In the genomic region with DNA sequence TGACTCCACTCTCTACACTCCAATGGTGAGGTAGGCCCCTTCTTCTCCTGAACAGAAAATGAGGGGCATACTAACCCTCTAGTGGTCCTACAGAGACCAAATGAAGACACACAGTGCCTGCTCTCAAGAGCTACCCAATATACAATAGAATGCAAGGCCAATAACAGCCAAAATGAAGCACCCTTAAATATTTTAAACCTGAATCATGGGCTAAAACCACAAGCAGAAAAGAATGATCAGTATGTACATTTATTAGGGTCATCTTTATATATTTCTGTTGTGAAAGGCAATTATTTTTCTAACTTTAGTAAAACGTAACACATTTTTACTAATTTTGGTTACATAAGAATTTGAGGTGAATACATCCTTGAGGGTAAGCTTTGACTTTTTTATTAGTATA, we compare ENCODE assay signal across 1 cellular context.
TF ChIP-seq lines count a peak whose summit lies in the region.

No MANE protein-coding gene starts in this region.

TF ChIP-seq in SK-N-SH treated with all-trans-retinoic acid at 6 μM for 48 hours, 23 proteins besides CTCF, POLR2A, EP300 and RAD21 (continued from another document):
- TF ChIP-seq, protein P1, sequence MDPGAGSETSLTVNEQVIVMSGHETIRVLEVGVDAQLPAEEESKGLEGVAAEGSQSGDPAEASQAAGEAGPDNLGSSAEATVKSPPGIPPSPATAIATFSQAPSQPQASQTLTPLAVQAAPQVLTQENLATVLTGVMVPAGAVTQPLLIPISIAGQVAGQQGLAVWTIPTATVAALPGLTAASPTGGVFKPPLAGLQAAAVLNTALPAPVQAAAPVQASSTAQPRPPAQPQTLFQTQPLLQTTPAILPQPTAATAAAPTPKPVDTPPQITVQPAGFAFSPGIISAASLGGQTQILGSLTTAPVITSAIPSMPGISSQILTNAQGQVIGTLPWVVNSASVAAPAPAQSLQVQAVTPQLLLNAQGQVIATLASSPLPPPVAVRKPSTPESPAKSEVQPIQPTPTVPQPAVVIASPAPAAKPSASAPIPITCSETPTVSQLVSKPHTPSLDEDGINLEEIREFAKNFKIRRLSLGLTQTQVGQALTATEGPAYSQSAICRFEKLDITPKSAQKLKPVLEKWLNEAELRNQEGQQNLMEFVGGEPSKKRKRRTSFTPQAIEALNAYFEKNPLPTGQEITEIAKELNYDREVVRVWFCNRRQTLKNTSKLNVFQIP (CRISPR knock-in tag; IDR thresholded peaks at IDR 0.05; ENCODE audit: borderline replicate concordance, low read depth), result no peak
- TF ChIP-seq TOX (CRISPR knock-in tag; IDR thresholded peaks at IDR 0.05; ENCODE audit: borderline replicate concordance) (no peak), ISL1 (CRISPR knock-in tag; IDR thresholded peaks at IDR 0.05) (no peak), ZC3H10 (CRISPR knock-in tag; IDR thresholded peaks at IDR 0.05) (no peak), ZFP3 (CRISPR knock-in tag; IDR thresholded peaks at IDR 0.05) (no peak), SNAI2 (CRISPR knock-in tag; IDR thresholded peaks at IDR 0.05) (no peak), ZFP30 (CRISPR knock-in tag; IDR thresholded peaks at IDR 0.05) (no peak), OSR1 (CRISPR knock-in tag; IDR thresholded peaks at IDR 0.05) (no peak)
- TF ChIP-seq, protein P2, sequence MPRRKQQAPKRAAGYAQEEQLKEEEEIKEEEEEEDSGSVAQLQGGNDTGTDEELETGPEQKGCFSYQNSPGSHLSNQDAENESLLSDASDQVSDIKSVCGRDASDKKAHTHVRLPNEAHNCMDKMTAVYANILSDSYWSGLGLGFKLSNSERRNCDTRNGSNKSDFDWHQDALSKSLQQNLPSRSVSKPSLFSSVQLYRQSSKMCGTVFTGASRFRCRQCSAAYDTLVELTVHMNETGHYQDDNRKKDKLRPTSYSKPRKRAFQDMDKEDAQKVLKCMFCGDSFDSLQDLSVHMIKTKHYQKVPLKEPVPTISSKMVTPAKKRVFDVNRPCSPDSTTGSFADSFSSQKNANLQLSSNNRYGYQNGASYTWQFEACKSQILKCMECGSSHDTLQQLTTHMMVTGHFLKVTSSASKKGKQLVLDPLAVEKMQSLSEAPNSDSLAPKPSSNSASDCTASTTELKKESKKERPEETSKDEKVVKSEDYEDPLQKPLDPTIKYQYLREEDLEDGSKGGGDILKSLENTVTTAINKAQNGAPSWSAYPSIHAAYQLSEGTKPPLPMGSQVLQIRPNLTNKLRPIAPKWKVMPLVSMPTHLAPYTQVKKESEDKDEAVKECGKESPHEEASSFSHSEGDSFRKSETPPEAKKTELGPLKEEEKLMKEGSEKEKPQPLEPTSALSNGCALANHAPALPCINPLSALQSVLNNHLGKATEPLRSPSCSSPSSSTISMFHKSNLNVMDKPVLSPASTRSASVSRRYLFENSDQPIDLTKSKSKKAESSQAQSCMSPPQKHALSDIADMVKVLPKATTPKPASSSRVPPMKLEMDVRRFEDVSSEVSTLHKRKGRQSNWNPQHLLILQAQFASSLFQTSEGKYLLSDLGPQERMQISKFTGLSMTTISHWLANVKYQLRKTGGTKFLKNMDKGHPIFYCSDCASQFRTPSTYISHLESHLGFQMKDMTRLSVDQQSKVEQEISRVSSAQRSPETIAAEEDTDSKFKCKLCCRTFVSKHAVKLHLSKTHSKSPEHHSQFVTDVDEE (CRISPR knock-in tag; IDR thresholded peaks at IDR 0.05), result no peak
- TF ChIP-seq, protein P3, sequence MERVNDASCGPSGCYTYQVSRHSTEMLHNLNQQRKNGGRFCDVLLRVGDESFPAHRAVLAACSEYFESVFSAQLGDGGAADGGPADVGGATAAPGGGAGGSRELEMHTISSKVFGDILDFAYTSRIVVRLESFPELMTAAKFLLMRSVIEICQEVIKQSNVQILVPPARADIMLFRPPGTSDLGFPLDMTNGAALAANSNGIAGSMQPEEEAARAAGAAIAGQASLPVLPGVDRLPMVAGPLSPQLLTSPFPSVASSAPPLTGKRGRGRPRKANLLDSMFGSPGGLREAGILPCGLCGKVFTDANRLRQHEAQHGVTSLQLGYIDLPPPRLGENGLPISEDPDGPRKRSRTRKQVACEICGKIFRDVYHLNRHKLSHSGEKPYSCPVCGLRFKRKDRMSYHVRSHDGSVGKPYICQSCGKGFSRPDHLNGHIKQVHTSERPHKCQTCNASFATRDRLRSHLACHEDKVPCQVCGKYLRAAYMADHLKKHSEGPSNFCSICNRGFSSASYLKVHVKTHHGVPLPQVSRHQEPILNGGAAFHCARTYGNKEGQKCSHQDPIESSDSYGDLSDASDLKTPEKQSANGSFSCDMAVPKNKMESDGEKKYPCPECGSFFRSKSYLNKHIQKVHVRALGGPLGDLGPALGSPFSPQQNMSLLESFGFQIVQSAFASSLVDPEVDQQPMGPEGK (CRISPR knock-in tag; IDR thresholded peaks at IDR 0.05; ENCODE audit: borderline replicate concordance), result no peak
